8 cellular contexts compared by ENCODE assay signal in the genomic region with DNA sequence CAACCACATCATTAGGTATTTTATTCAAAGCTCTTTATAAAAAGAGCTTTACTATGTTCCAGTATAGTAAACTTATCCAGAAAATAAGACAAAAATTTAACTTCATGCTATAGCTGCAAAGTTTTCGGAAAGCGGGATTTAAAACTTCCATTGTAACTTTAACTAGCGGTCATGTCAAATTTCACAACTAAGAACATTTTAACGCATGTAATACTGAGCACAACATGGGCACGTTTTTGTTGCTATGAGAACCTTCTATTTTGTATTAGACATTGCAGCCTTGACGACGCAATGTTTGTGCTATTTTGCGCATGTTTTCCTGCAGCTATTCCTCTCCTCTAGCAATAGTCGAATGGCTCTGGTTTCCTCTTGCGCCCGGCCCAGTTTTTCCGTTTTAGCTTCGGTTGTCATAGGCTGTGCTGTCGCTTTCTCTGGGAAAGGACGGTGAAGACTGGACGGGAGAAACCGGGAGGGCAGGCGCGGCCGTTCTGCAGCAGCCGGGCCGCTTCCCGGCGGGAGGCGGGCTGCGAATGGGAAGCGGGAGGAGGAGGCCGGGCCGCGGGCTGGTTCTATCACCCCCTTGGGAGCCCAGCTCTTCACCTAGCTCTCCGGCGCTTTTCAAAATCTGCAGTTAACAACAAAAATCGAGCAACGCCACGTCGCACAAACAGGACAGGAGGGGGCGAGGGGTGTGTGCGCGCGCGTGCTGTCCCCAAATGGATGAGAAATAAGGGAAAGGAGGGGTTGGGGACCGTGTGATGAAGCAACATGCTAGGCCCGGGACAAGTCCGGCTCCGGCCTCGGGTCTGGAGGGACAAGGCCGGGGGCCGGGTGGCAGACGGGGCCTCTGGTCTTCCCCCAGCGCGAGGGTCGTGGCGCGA.
DNase-seq lines count a peak whose midpoint lies in the region; ATAC-seq and TF ChIP-seq lines count a peak whose summit lies in the region.

No MANE protein-coding gene starts in this region.

- POLR2A ChIA-PET in naive thymus-derived CD4-positive, alpha-beta T cell (lab: Charles Lee): interaction anchor here (0.6 to 9.7 kb wide), 17 partner anchors 11 to 922 kb away, joined by 3 to 308 read pairs (median 4); a partner anchor contains a TSS

- H3K4me3 ChIP-seq in HUES6 (ENCODE audit: low read depth, low read length) (peak overlapping the region; percentile 74), OCI-LY1 (ENCODE audit: low read depth, low read length, poor library complexity, severe bottlenecking) (peak overlapping the region; percentile 74)
- H3K4me3 ChIP-seq in naive thymus-derived CD4-positive, alpha-beta T cell (ENCODE audit: low read length): peak overlapping the region; percentile 81

- peaks cover 0 to 3% of the 10 kb centered on the region in 2 donors for H3K36me3 Mint-ChIP-seq in activated T-cell treated with anti-CD3 and anti-CD28 coated beads, Interleukin-2, amount 50 U/mL, for 72 hours (ENCODE audit: insufficient read depth in 2 of 2)
- peaks cover 0 to 4% (median 0%) of the 10 kb centered on the region in 5 donors for H3K36me3 Mint-ChIP-seq in naive thymus-derived CD4-positive, alpha-beta T cell

- H3K9ac ChIP-seq in HUES6 (ENCODE audit: low read length): peak overlapping the region; percentile 97
- H3K9ac ChIP-seq in OCI-LY1 (ENCODE audit: low read length): peak overlapping the region; percentile 82

- TF ChIP-seq CTCF in OCI-LY1 (IDR thresholded peaks at IDR 0.05; ENCODE audit: low read length): no peak

- H3K4me1 Mint-ChIP-seq in activated T-cell treated with anti-CD3 and anti-CD28 coated beads, Interleukin-2, amount 50 U/mL, for 72 hours (ENCODE audit: low read depth): peaks cover 28% of the 10 kb centered on the region
- H3K4me1 Mint-ChIP-seq in naive thymus-derived CD4-positive, alpha-beta T cell: peaks cover 9 to 31% (median 25%) of the 10 kb centered on the region in 7 donors

- no peaks in the 10 kb centered on the region for H3K27me3 ChIP-seq in HUES6 (ENCODE audit: control insufficient read depth, insufficient read depth, low read length)
- H3K27me3 ChIP-seq in OCI-LY1 (ENCODE audit: insufficient read depth, low read length): no peaks in the 10 kb centered on the region
- H3K27me3 ChIP-seq in naive thymus-derived CD4-positive, alpha-beta T cell (ENCODE audit: control insufficient read depth in 2 of 2, insufficient read depth in 2 of 2, low read length in 2 of 2): no peaks in the 10 kb centered on the region

- H3F3A ChIP-seq in OCI-LY1 (ENCODE audit: insufficient read depth, low read length): no peaks in the 10 kb centered on the region

- peak; percentile 24 for ATAC-seq in GM21515 (IDR thresholded peaks at IDR 0.05; ENCODE audit: unreplicated experiment)
- peak; percentile 9 to 22 for ATAC-seq in activated T-cell treated with anti-CD3 and anti-CD28 coated beads, Interleukin-2, amount 50 U/mL, for 72 hours (replicated peaks in 1 of 2)
- peak; percentile 46 for ATAC-seq in naive thymus-derived CD4-positive, alpha-beta T cell
- peak; percentile 3 for ATAC-seq in stimulated activated naive CD8-positive, alpha-beta T cell treated with anti-CD3 and anti-CD28 coated beads, Interleukin-15, Interleukin-2, amounts not matched to agents 100 U/mL and 50 U/mL, for 24 hours

- no peaks in the 10 kb centered on the region for H4K20me1 ChIP-seq in OCI-LY1 (ENCODE audit: insufficient read depth, low read length)

- H3K27me3 Mint-ChIP-seq in activated T-cell treated with anti-CD3 and anti-CD28 coated beads, Interleukin-2, amount 50 U/mL, for 72 hours (ENCODE audit: low read depth): no peaks in the 10 kb centered on the region
- peaks cover 0 to 14% (median 0%) of the 10 kb centered on the region in 5 donors for H3K27me3 Mint-ChIP-seq in naive thymus-derived CD4-positive, alpha-beta T cell

- intact Hi-C loops in naive thymus-derived CD4-positive, alpha-beta T cell (cut with micrococcal nuclease): loop anchor here (1.0 to 10.0 kb wide), 15 partner anchors 51 to 1963 kb away; a partner anchor contains a TSS

- H3K9me3 ChIP-seq in HUES6 (ENCODE audit: control insufficient read depth, insufficient read depth, low read depth, low read length) (no peaks in the 10 kb centered on the region), OCI-LY1 (ENCODE audit: low read length) (no peaks in the 10 kb centered on the region)
- H3K9me3 ChIP-seq in naive thymus-derived CD4-positive, alpha-beta T cell (ENCODE audit: control insufficient read depth in 2 of 3, low read length in 3 of 3): no peaks in the 10 kb centered on the region

- H3K27ac ChIP-seq in HUES6 (ENCODE audit: low read depth, low read length): peak overlapping the region; percentile 99
- H3K27ac ChIP-seq in OCI-LY1 (ENCODE audit: low read depth, low read length, poor library complexity, severe bottlenecking): peak overlapping the region; percentile 26
- peak overlapping the region; percentile 99 for H3K27ac ChIP-seq in naive thymus-derived CD4-positive, alpha-beta T cell (ENCODE audit: low read depth, low read length)

- CTCF ChIA-PET in naive thymus-derived CD4-positive, alpha-beta T cell (lab: Charles Lee): interaction anchor here (0.8 to 1.6 kb wide), 4 partner anchors 106 to 369 kb away, joined by 3 to 17 read pairs (median 3); a partner anchor contains a TSS

- H2AFZ ChIP-seq in OCI-LY1 (ENCODE audit: low read length): 0 out of 2 replicates have a peak overlapping the region, but pooled peaks have one; percentile 6

- peak; percentile 58 for DNase-seq in COR-L47 (lab: John Stamatoyannopoulos, UW)
- DNase-seq in activated T-cell treated with anti-CD3 and anti-CD28 coated beads, Interleukin-2, amount 50 U/mL, for 72 hours: peak; percentile 50 to 58
- DNase-seq in fibroblast of gingiva (ENCODE audit: low read depth): peak; percentile 96
- DNase-seq in naive thymus-derived CD4-positive, alpha-beta T cell: peak; percentile 56 to 91 (median 84)
- peak; percentile 56 for DNase-seq in stimulated activated naive CD8-positive, alpha-beta T cell treated with anti-CD3 and anti-CD28 coated beads, Interleukin-15, Interleukin-2, amounts not matched to agents 100 U/mL and 50 U/mL, for 24 hours

- H3K79me2 ChIP-seq in OCI-LY1 (ENCODE audit: insufficient read depth, low read length): no peaks in the 10 kb centered on the region

- peak overlapping the region; percentile 90 to 91 for H3K4me3 Mint-ChIP-seq in activated T-cell treated with anti-CD3 and anti-CD28 coated beads, Interleukin-2, amount 50 U/mL, for 72 hours
- peak overlapping the region; percentile 92 to 98 (median 95) for H3K4me3 Mint-ChIP-seq in naive thymus-derived CD4-positive, alpha-beta T cell

- peak overlapping the region; percentile 89 for H3K27ac Mint-ChIP-seq in activated T-cell treated with anti-CD3 and anti-CD28 coated beads, Interleukin-2, amount 50 U/mL, for 72 hours
- H3K27ac Mint-ChIP-seq in naive thymus-derived CD4-positive, alpha-beta T cell: peak overlapping the region; percentile 97 to 100 (median 99)

- H3K4me2 ChIP-seq in OCI-LY1 (ENCODE audit: low read length): peak overlapping the region; percentile 99

- no peaks in the 10 kb centered on the region for H3K36me3 ChIP-seq in HUES6 (ENCODE audit: control insufficient read depth, insufficient read depth, low read length)
- no peaks in the 10 kb centered on the region for H3K36me3 ChIP-seq in OCI-LY1 (ENCODE audit: insufficient read depth, low read length)
- H3K36me3 ChIP-seq in naive thymus-derived CD4-positive, alpha-beta T cell (ENCODE audit: control insufficient read depth in 2 of 3, insufficient read depth in 3 of 3, low read length in 3 of 3): peaks cover 0 to 12% (median 0%) of the 10 kb centered on the region in 3 experiments

- H3K4me1 ChIP-seq in HUES6 (ENCODE audit: control insufficient read depth, insufficient read depth, low read length): peaks cover 27% of the 10 kb centered on the region
- peaks cover 18% of the 10 kb centered on the region for H3K4me1 ChIP-seq in OCI-LY1 (ENCODE audit: insufficient read depth, low read length, severe bottlenecking)
- peaks cover 6 to 12% of the 10 kb centered on the region in 2 donors for H3K4me1 ChIP-seq in naive thymus-derived CD4-positive, alpha-beta T cell (ENCODE audit: control insufficient read depth in 2 of 2, insufficient read depth in 2 of 2, low read length in 2 of 2)

- H3K9me3 Mint-ChIP-seq in activated T-cell treated with anti-CD3 and anti-CD28 coated beads, Interleukin-2, amount 50 U/mL, for 72 hours: no peaks in the 10 kb centered on the region
- H3K9me3 Mint-ChIP-seq in naive thymus-derived CD4-positive, alpha-beta T cell: peaks cover 0 to 2% (median 0%) of the 10 kb centered on the region in 11 donors

- H3K9me2 ChIP-seq in OCI-LY1 (ENCODE audit: low read depth, low read length): no peaks in the 10 kb centered on the region

Comparison
In these comparisons a context has a peak if more than half of its experiments do, and no peak if none do; other contexts are left out.
1. Peak in every context shown above with its lines: DNase-seq, ATAC-seq, H3K4me3 ChIP-seq and H3K27ac ChIP-seq.
2. H3K27ac ChIP-seq: peak in every context shown above with its lines; median percentile 99 in HUES6; 99 in naive thymus-derived CD4-positive, alpha-beta T cell; 26 in OCI-LY1.